ENCODE assay signal across 15 cellular contexts in the genomic region with DNA sequence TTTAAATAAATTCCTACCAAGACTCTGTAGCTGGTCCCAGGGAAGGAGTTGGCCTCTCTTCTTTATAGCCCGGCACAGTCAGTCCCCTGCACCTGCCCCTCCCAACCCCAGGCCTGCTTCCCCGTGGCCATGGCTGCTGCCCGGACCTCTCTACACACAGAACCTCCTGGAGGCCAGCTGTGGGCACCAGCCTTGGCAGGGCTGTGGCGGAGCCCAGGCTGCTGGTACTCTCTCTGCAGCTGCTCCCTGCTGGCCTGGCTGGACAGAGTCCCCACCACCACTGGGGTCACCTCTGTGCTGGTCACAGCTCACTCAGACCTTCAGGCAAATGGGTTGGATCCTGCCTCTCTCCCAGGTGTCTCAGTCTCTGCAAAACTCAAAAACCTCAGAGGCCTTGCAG.
A peak's percentile ranks its signal among the peaks of the same experiment; 100 is the strongest.
DNase-seq lines count a peak whose midpoint lies in the region; ATAC-seq and TF ChIP-seq lines count a peak whose summit lies in the region.
"Had no signal": no experiment of that assay in that cellular context is flagged by ENCODE, and none has a peak within 500 bp of the region (broad histone marks: within the 10 kb centered on the region; RNA-seq: fewer than 3 reads in every experiment).

No MANE protein-coding gene starts in this region.

- no peak for TF ChIP-seq CTCF in colonic mucosa (IDR thresholded peaks at IDR 0.05)
- TF ChIP-seq CTCF in tibial artery (IDR thresholded peaks at IDR 0.05) = peak in 1 of 2 experiments; percentile 20

- peaks cover 2% of the 10 kb centered on the region for H3K36me3 Mint-ChIP-seq in activated CD4-positive, alpha-beta T cell treated with anti-CD3 and anti-CD28 coated beads, Interleukin-2, amount 10 ng/mL, durations not matched to agents 24 days and 14 days (ENCODE audit: low read depth)
- H3K36me3 Mint-ChIP-seq in memory B cell = no peaks in the 10 kb centered on the region

- H3K36me3 ChIP-seq in colonic mucosa = peaks cover 4% of the 10 kb centered on the region
- H3K36me3 ChIP-seq in tibial artery = peaks cover 5 to 19% (median 6%) of the 10 kb centered on the region in 3 donors
- H3K36me3 ChIP-seq: neutrophil had no signal

- peaks cover 29% of the 10 kb centered on the region for H3K4me1 ChIP-seq in colonic mucosa
- H3K4me1 ChIP-seq in tibial artery = peaks cover 0 to 76% (median 63%) of the 10 kb centered on the region in 4 donors

- no peak overlapping the region for H3K27ac Mint-ChIP-seq in activated CD4-positive, alpha-beta T cell treated with anti-CD3 and anti-CD28 coated beads, Interleukin-2, amount 10 ng/mL, durations not matched to agents 24 days and 14 days
- H3K27ac Mint-ChIP-seq in memory B cell = peak overlapping the region; percentile 45

- intact Hi-C loops in activated CD4-positive, alpha-beta T cell treated with anti-CD3 and anti-CD28 coated beads, Interleukin-2, amount 10 ng/mL, durations not matched to agents 24 days and 14 days (cut with micrococcal nuclease) = loop anchor here (5.0 to 10.0 kb wide), 2 partner anchors 67 to 124 kb away; partner anchors contain the start of gene LRP5
- intact Hi-C loops in colonic mucosa (cut with DNase I) = loop anchor here (5.0 to 10.0 kb wide), 2 partner anchors 67 to 124 kb away; partner anchors contain the start of gene LRP5
- intact Hi-C loops in tibial artery (cut with DNase I; ENCODE audit: low total_unique reads) = loop anchor here (5.0 to 10.0 kb wide), 2 partner anchors 63 to 69 kb away; partner anchors contain the start of gene LRP5

- H3K27me3 ChIP-seq in colonic mucosa (no peaks in the 10 kb centered on the region), tibial artery (no peaks in the 10 kb centered on the region)

- no peaks in the 10 kb centered on the region for H3K9me3 Mint-ChIP-seq in activated CD4-positive, alpha-beta T cell treated with anti-CD3 and anti-CD28 coated beads, Interleukin-2, amount 10 ng/mL, durations not matched to agents 24 days and 14 days
- no peaks in the 10 kb centered on the region for H3K9me3 Mint-ChIP-seq in memory B cell

- no peak for DNase-seq in activated CD4-positive, alpha-beta T cell treated with anti-CD3 and anti-CD28 coated beads, Interleukin-2, amount 10 ng/mL, durations not matched to agents 24 days and 14 days
- DNase-seq in activated CD4-positive, alpha-beta T cell treated with anti-CD3 and anti-CD28 coated beads, Interleukin-2, amount 50 U/mL, for 48 hours = no peak
- DNase-seq in colonic mucosa (no peak), memory B cell (ENCODE audit: low spot score in 2 of 2) (no peak), tibial artery (peak in 1 of 2 donors; percentile 86), NOMO-1 treated with dmso at 0.1 percent for 144 hours (lab: John Stamatoyannopoulos, UW; ENCODE audit: unreplicated experiment) (no peak)
- DNase-seq: activated CD4-positive, alpha-beta T cell treated with anti-CD3 and anti-CD28 coated beads for 48 hours; activated naive CD4-positive, alpha-beta T cell; HCEC 1CT; NCI-H1436; NCI-H526 treated with DMSO at 0.1 percent for 48 hours; stimulated activated CD4-positive, alpha-beta T cell treated with anti-CD3 and anti-CD28 coated beads, Interleukin-4, amount 100 ng/mL, for 1 hour had no signal

- H3K9me3 ChIP-seq in colonic mucosa (no peaks in the 10 kb centered on the region), tibial artery (no peaks in the 10 kb centered on the region)
- H3K9me3 ChIP-seq: neutrophil had no signal

- ATAC-seq in memory B cell (ENCODE audit: low read depth) = no peak
- ATAC-seq in GM19324 (IDR thresholded peaks at IDR 0.05; ENCODE audit: low FRiP score, unreplicated experiment) = no peak
- no peak for ATAC-seq in activated CD4-positive, CD25-positive, alpha-beta regulatory T cell treated with anti-CD3 and anti-CD28 coated beads, Interleukin-2, amount 50 U/mL, for 24 hours

- H3K27ac ChIP-seq in colonic mucosa = peak overlapping the region; percentile 79
- peak overlapping the region; percentile 82 to 94 for H3K27ac ChIP-seq in tibial artery
- H3K27ac ChIP-seq: neutrophil had no signal

- H3K4me1 Mint-ChIP-seq in activated CD4-positive, alpha-beta T cell treated with anti-CD3 and anti-CD28 coated beads, Interleukin-2, amount 10 ng/mL, durations not matched to agents 24 days and 14 days = peaks cover 28% of the 10 kb centered on the region
- H3K4me1 Mint-ChIP-seq in memory B cell = peaks cover 31% of the 10 kb centered on the region

- peak overlapping the region in 1 of 2 donors; percentile 9 for H3K9ac ChIP-seq in colonic mucosa (ENCODE audit: low read depth in 2 of 2, low read length in 2 of 2)

- peak overlapping the region; percentile 21 for H3K4me3 Mint-ChIP-seq in activated CD4-positive, alpha-beta T cell treated with anti-CD3 and anti-CD28 coated beads, Interleukin-2, amount 10 ng/mL, durations not matched to agents 24 days and 14 days
- H3K4me3 Mint-ChIP-seq in memory B cell = peak overlapping the region; percentile 32

- H3K4me3 ChIP-seq in colonic mucosa = no peak overlapping the region
- H3K4me3 ChIP-seq in tibial artery = peak overlapping the region; percentile 8 to 23

- no peaks in the 10 kb centered on the region for H3K27me3 Mint-ChIP-seq in activated CD4-positive, alpha-beta T cell treated with anti-CD3 and anti-CD28 coated beads, Interleukin-2, amount 10 ng/mL, durations not matched to agents 24 days and 14 days
- H3K27me3 Mint-ChIP-seq in memory B cell = no peaks in the 10 kb centered on the region
